In genomic region chr1:231424950-231425805, GRCh38 we compare ENCODE assay signal across 1 cellular context.
TF ChIP-seq lines count a peak whose summit lies in the region.

No MANE protein-coding gene starts in this region.

TF ChIP-seq in K562, 482 proteins besides CTCF, POLR2A, EP300 and RAD21 (continued from another document):
- TF ChIP-seq AFF1 (IDR thresholded peaks at IDR 0.05; ENCODE audit: low read depth in 1 of 2, partially characterized antibody in 2 of 2) (no peak), NFYB (IDR thresholded peaks at IDR 0.05; ENCODE audit: extremely low read depth, insufficient read length) (no peak), SREBF1 (IDR thresholded peaks at IDR 0.05; ENCODE audit: borderline replicate concordance, low read depth, low read length) (no peak), MLLT1 (IDR thresholded peaks at IDR 0.05) (peak in 1 of 2 experiments; percentile 73; a peak in 2 of 4 replicates), IRF9 (tag; IDR thresholded peaks at IDR 0.05) (no peak), ZNF76 (CRISPR knock-in tag; IDR thresholded peaks at IDR 0.05; ENCODE audit: borderline replicate concordance) (no peak), ZBTB17 (CRISPR knock-in tag; IDR thresholded peaks at IDR 0.05) (peak; percentile 75; the same call in 1 of the 2 replicates)
TF ChIP-seq in K562: peak in this region for 2.
